Comparison of ENCODE assay signal across 26 cellular contexts in genomic region chr6:119428647-119429046, GRCh38.
"Had no signal": no experiment of that assay in that cellular context is flagged by ENCODE, and none has a peak within 500 bp of the region (broad histone marks: within the 10 kb centered on the region; RNA-seq: fewer than 3 reads in every experiment).

No MANE protein-coding gene starts in this region.

- H3K4me1 ChIP-seq: breast epithelium, spleen, testis, transverse colon had no signal

- ATAC-seq: activated CD4-positive, CD25-positive, alpha-beta regulatory T cell treated with anti-CD3 and anti-CD28 coated beads, Interleukin-2, amount 50 U/mL, for 24 hours; esophagus mucosa; left cardiac atrium; right cardiac atrium had no signal

- H3K27ac ChIP-seq: breast epithelium, spleen, testis, transverse colon, WERI-Rb-1 had no signal

- H3K27me3 ChIP-seq: breast epithelium, spleen, testis, transverse colon had no signal

- H3K4me3 ChIP-seq: breast epithelium, spleen, testis, transverse colon had no signal

- H3K36me3 ChIP-seq: breast epithelium, spleen, transverse colon, WERI-Rb-1 had no signal

- DNase-seq: activated CD4-positive, alpha-beta memory T cell treated with anti-CD3 and anti-CD28 coated beads for 36 hours; activated CD4-positive, alpha-beta T cell treated with anti-CD3 and anti-CD28 coated beads, Interleukin-2, amount 10 ng/mL, durations not matched to agents 24 days and 14 days; activated CD8-positive, alpha-beta memory T cell treated with anti-CD3 and anti-CD28 coated beads, Interleukin-2, amount 50 U/mL, for 4 hours; activated gamma-delta T cell; activated naive CD4-positive, alpha-beta T cell treated with anti-CD3 and anti-CD28 coated beads, Interleukin-2, amount 10 ng/mL, durations not matched to agents 7 days and 5 days; activated naive CD8-positive, alpha-beta T cell treated with anti-CD3 and anti-CD28 coated beads, Interleukin-2, amount 10 ng/mL, durations not matched to agents 7 days and 5 days; activated T-cell treated with anti-CD3 and anti-CD28 coated beads, Interleukin-2, amount 50 U/mL, for 1 hour; amniotic stem cell; endodermal cell; glutamatergic neuron; islet precursor cell; left cardiac atrium; midbrain; right cardiac atrium; spleen; stimulated activated CD4-positive, alpha-beta T cell treated with anti-CD3 and anti-CD28 coated beads, Interleukin-2, amount 100 ng/mL, for 48 hours; stimulated activated naive CD4-positive, alpha-beta T cell treated with Interleukin-2 at 50 U/mL for 16 hours; testis; transverse colon; WERI-Rb-1 had no signal

- H3K9me3 ChIP-seq: testis, transverse colon had no signal

- FAIRE-seq: frontal cortex, TTC549, urothelium cell line had no signal
